In genomic region chr9:8732367-8733075, GRCh38 we compare ENCODE assay signal across 25 cellular contexts.
DNase-seq lines count a peak whose midpoint lies in the region; ATAC-seq lines count a peak whose summit lies in the region.
"Had no signal": no experiment of that assay in that cellular context is flagged by ENCODE, and none has a peak within 500 bp of the region (broad histone marks: within the 10 kb centered on the region; RNA-seq: fewer than 3 reads in every experiment).

No MANE protein-coding gene starts in this region.

- H3K9me3 ChIP-seq in SJCRH30 (replicated peaks), result no peaks in the 10 kb centered on the region
- H3K9me3 ChIP-seq: esophagus muscularis mucosa, HAP-1, uterus had no signal

- ATAC-seq in HG02798 (IDR thresholded peaks at IDR 0.05; ENCODE audit: poor library complexity, unreplicated experiment), result no peak
- ATAC-seq: activated CD4-positive, CD25-positive, alpha-beta regulatory T cell treated with anti-CD3 and anti-CD28 coated beads, Interleukin-2, amount 50 U/mL, for 24 hours; K562; left colon had no signal

- DNase-seq in NCI-H2171 treated with DMSO at 0.1 percent for 48 hours (lab: John Stamatoyannopoulos, UW), result peak; percentile 68
- DNase-seq in NCI-H2171 (lab: John Stamatoyannopoulos, UW), result no peak
- no peak for DNase-seq in SJCRH30
- peak; percentile 78 for DNase-seq in kidney tubule cell (ENCODE audit: low spot score)
- no peak for DNase-seq in NCI-H1436 (lab: John Stamatoyannopoulos, UW)
- DNase-seq in NCI-H524 treated with DMSO at 0.1 percent for 48 hours (lab: John Stamatoyannopoulos, UW), result no peak
- no peak for DNase-seq in NOMO-1 treated with DMSO at 0.1 percent for 48 hours (lab: John Stamatoyannopoulos, UW; ENCODE audit: unreplicated experiment)
- DNase-seq: activated CD4-positive, alpha-beta memory T cell treated with anti-CD3 and anti-CD28 coated beads, Interleukin-2, amount 10 ng/mL, durations not matched to agents 7 days and 5 days; AML-193; CD8-positive, alpha-beta memory T cell; cortex of kidney; endodermal cell; foreskin keratinocyte; GF-D8; left colon; mammary epithelial cell; NCI-H2107; uterus had no signal

- H3K27ac ChIP-seq in SJCRH30, result peak overlapping the region; percentile 89
- H3K27ac ChIP-seq: esophagus muscularis mucosa, foreskin keratinocyte, RWPE1, uterus had no signal

- no peaks in the 10 kb centered on the region for H3K27me3 ChIP-seq in SJCRH30
- H3K27me3 ChIP-seq: cardiac muscle cell, esophagus muscularis mucosa, uterus had no signal

- no peaks in the 10 kb centered on the region for H3K36me3 ChIP-seq in SJCRH30
- H3K36me3 ChIP-seq: cardiac muscle cell, esophagus muscularis mucosa, HAP-1, uterus had no signal

- H3K4me1 ChIP-seq in SJCRH30, result peaks cover 25% of the 10 kb centered on the region
- H3K4me1 ChIP-seq: foreskin keratinocyte, HAP-1, uterus had no signal

- H3K4me3 ChIP-seq in SJCRH30, result no peak overlapping the region
- H3K4me3 ChIP-seq: cardiac muscle cell, HAP-1, K562, uterus had no signal

Comparison
In these comparisons a context has a peak if more than half of its experiments do, and no peak if none do; other contexts are left out.
1. DNase-seq: peak in NCI-H2171 treated with DMSO at 0.1 percent for 48 hours (single experiment) and kidney tubule cell (single experiment); none in NCI-H2171 (single experiment), SJCRH30 (0 of 2), NCI-H1436 (single experiment), NCI-H524 treated with DMSO at 0.1 percent for 48 hours (single experiment) and NOMO-1 treated with DMSO at 0.1 percent for 48 hours (single experiment).